ENCODE assay signal across 8 cellular contexts in the genomic region with DNA sequence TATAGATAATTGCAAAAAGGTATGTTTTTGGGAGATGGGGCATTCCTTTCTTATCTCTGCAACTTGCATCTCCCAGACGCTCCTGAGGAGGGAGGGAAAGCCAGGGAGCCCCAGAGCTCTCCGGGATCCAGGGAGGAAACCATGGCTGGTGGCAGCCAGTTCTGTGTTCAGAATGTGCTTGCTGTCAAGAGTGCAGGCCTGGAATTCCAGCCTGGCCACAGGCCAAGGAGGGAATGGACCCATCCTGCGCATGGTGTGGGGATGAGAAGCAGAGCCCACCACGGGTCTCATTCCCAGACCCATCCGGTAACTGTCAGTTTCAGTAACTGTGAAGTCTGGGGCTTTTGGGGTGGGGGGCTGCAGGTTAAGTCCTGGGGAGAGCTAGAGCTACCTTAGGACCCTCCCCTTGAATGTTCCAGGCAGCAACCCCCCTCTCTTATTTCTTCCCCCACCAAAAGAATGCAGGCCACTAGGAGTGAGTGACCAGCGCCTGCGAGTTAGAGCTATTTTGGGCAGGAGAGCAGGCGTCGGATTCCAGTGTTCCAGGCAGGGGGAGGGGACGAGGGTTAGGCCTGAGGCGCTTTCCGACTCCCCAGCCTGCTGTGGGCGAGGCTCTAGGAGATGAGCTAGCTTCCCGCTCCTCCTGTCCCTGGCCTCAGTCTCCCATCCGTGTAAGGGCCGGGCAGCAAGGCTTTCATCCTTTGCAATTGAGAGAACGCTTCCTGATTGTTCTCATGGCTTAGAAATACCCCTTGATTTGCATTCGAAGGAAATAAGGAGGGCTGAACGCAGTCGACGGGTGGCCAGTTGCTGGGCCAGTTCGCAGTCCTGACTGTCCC. TPM values are rescaled to one million over a fixed set of nuclear protein-coding genes. Genes with fewer than 3 reads are reported as not detected.
DNase-seq lines count a peak whose midpoint lies in the region; ATAC-seq and TF ChIP-seq lines count a peak whose summit lies in the region.

No MANE protein-coding gene starts in this region.

- peaks cover 37% of the 10 kb centered on the region for H3K79me2 ChIP-seq in PC-3 (ENCODE audit: low read length)

- H3K27me3 Mint-ChIP-seq in stimulated activated naive B cell treated with anti-CD40 and anti-IgM and Interleukin-4, amounts not matched to agents 10 μg/mL and 1 μg/mL and 100 μg/mL, for 72 hours = no peaks in the 10 kb centered on the region

- peaks cover 12 to 25% of the 10 kb centered on the region in 2 donors for H3K4me1 Mint-ChIP-seq in stimulated activated naive B cell treated with anti-CD40 and anti-IgM and Interleukin-4, amounts not matched to agents 10 μg/mL and 1 μg/mL and 100 μg/mL, for 72 hours

- no peaks in the 10 kb centered on the region for H3K9me2 ChIP-seq in PC-3 (replicated peaks; ENCODE audit: low read length)

- H4K20me1 ChIP-seq in PC-3 (ENCODE audit: low read length) = no peaks in the 10 kb centered on the region

- H3K36me3 ChIP-seq in PC-3 (ENCODE audit: low read depth, low read length) (no peaks in the 10 kb centered on the region), colonic mucosa (no peaks in the 10 kb centered on the region)

- peak overlapping the region; percentile 83 for H3K4me2 ChIP-seq in PC-3 (ENCODE audit: low read length)

- no peaks in the 10 kb centered on the region for H3K9me3 Mint-ChIP-seq in stimulated activated naive B cell treated with anti-CD40 and anti-IgM and Interleukin-4, amounts not matched to agents 10 μg/mL and 1 μg/mL and 100 μg/mL, for 72 hours

- intact Hi-C loops in PC-3 (cut with micrococcal nuclease) = no loop called here
- intact Hi-C loops in colonic mucosa (cut with DNase I) = loop anchor here (10.0 kb wide), 1 partner anchor 54 kb away; a partner anchor contains a TSS
- intact Hi-C loops in left colon (cut with DNase I, micrococcal nuclease) = no loop called here

- H3K9ac ChIP-seq in PC-3 (ENCODE audit: low read length) (peak overlapping the region; percentile 66), colonic mucosa (ENCODE audit: low read depth in 2 of 2, low read length in 2 of 2) (peak overlapping the region; percentile 83 to 90)

- TF ChIP-seq CTCF in PC-3 (conservative IDR thresholded peaks at IDR 0.05; ENCODE audit: low read depth, low read length) (no peak), colonic mucosa (IDR thresholded peaks at IDR 0.05) (no peak)

- no peaks in the 10 kb centered on the region for H3F3A ChIP-seq in PC-3 (ENCODE audit: low read length, unreplicated experiment)

- H3K9me3 ChIP-seq in PC-3 (ENCODE audit: low read length) = no peaks in the 10 kb centered on the region
- no peaks in the 10 kb centered on the region for H3K9me3 ChIP-seq in colonic mucosa

- H3K27ac ChIP-seq in PC-3 (ENCODE audit: low read length) (peak overlapping the region; percentile 78), colonic mucosa (peak overlapping the region; percentile 95)

- peak overlapping the region; percentile 61 for H3K4me3 ChIP-seq in PC-3 (ENCODE audit: low read length)
- peak overlapping the region; percentile 35 for H3K4me3 ChIP-seq in colonic mucosa

- BruUV-seq in PC-3 (replicated peaks; lab: Mats Ljungman, UMichigan) = TSS peak; percentile 99

- H3K4me3 Mint-ChIP-seq in stimulated activated naive B cell treated with anti-CD40 and anti-IgM and Interleukin-4, amounts not matched to agents 10 μg/mL and 1 μg/mL and 100 μg/mL, for 72 hours = peak overlapping the region; percentile 91 to 96

- H3K27me3 ChIP-seq in PC-3 (ENCODE audit: low read length) (no peaks in the 10 kb centered on the region), colonic mucosa (no peaks in the 10 kb centered on the region)

- CTCF ChIA-PET in PC-3 (lab: Charles Lee) = interaction anchor here (0.6 to 1.4 kb wide), 5 partner anchors 15 to 382 kb away, joined by 3 to 13 read pairs (median 7); no protein-coding TSS in a partner anchor

- peak overlapping the region; percentile 80 for H2AFZ ChIP-seq in PC-3 (ENCODE audit: low read length)

- peak; percentile 0 for ATAC-seq in GM21526 (IDR thresholded peaks at IDR 0.05; ENCODE audit: low FRiP score, unreplicated experiment)
- ATAC-seq in PC-3 = peak; percentile 46
- ATAC-seq in left colon = peak; percentile 41
- ATAC-seq in stimulated activated naive B cell treated with anti-CD40 and anti-IgM and Interleukin-4, amounts not matched to agents 10 μg/mL and 1 μg/mL and 100 μg/mL, for 72 hours (replicated peaks) = peak; percentile 11 to 15
- ATAC-seq in GM21515 (IDR thresholded peaks at IDR 0.05; ENCODE audit: unreplicated experiment) = no peak
- no peak for ATAC-seq in GM19397 (IDR thresholded peaks at IDR 0.05; ENCODE audit: unreplicated experiment)

- H3K27ac Mint-ChIP-seq in stimulated activated naive B cell treated with anti-CD40 and anti-IgM and Interleukin-4, amounts not matched to agents 10 μg/mL and 1 μg/mL and 100 μg/mL, for 72 hours = peak overlapping the region; percentile 97

- POLR2A ChIA-PET in PC-3 (lab: Charles Lee; ENCODE audit: unreplicated experiment) = interaction anchor here (0.5 to 1.3 kb wide), 6 partner anchors 25 to 455 kb away, joined by 3 to 13 read pairs (median 3); no protein-coding TSS in a partner anchor

- H3K4me1 ChIP-seq in PC-3 (ENCODE audit: insufficient read depth, low read length) (peaks cover 20% of the 10 kb centered on the region), colonic mucosa (peaks cover 22% of the 10 kb centered on the region)

- DNase-seq in AG20443 (ENCODE audit: low spot score) (peak; percentile 87), PC-3 (peak; percentile 82), colonic mucosa (peak; percentile 69), left colon (peak; percentile 70 to 80)
- DNase-seq in stimulated activated naive B cell treated with anti-CD40 and anti-IgM and Interleukin-4, amounts not matched to agents 10 μg/mL and 1 μg/mL and 100 μg/mL, for 72 hours = no peak

- peaks cover 9 to 10% of the 10 kb centered on the region in 2 donors for H3K36me3 Mint-ChIP-seq in stimulated activated naive B cell treated with anti-CD40 and anti-IgM and Interleukin-4, amounts not matched to agents 10 μg/mL and 1 μg/mL and 100 μg/mL, for 72 hours

RNA-seq across cellular contexts. Expression of a gene that starts 0.8 kb away (rescaled TPM):
- total RNA-seq in PC-3 (2014; rRNA removed) (111 and 114 TPM in 2 replicates), colonic mucosa (100 to 1,000 TPM in 1 of 2 donors, 10 to 100 TPM in 1; 81.7 to 107 TPM), left colon (100 to 1,000 TPM in 1 of 2 donors, 10 to 100 TPM in 1; 88.3 to 107 TPM)

RNA-seq across cellular contexts. Expression of a gene that starts 40.1 kb away (rescaled TPM):
- total RNA-seq in PC-3 (2014; rRNA removed) (1.8 and 5.3 TPM in 2 replicates), colonic mucosa (1 to 10 TPM; 5.5 to 6.6 TPM), left colon (10 to 100 TPM in 1 of 2 donors, 1 to 10 TPM in 1; 9.6 to 11.9 TPM)

RNA-seq across cellular contexts. Expression of a gene that starts 47.0 kb away (rescaled TPM):
- total RNA-seq in PC-3 (2014; rRNA removed) (1.6 and 1.8 TPM in 2 replicates), colonic mucosa (10 to 100 TPM; 20.6 to 24.5 TPM), left colon (10 to 100 TPM; 21.5 to 24.7 TPM)

RNA-seq across cellular contexts. Expression of a gene that starts 57.0 kb away (rescaled TPM):
- total RNA-seq in PC-3 (2014; rRNA removed) (23.7 and 25.4 TPM in 2 replicates), colonic mucosa (10 to 100 TPM; 35.0 to 37.6 TPM), left colon (10 to 100 TPM; 39.5 to 41.7 TPM)

RNA-seq across cellular contexts. Expression of a gene that starts 57.5 kb away (rescaled TPM):
- 278 and 292 TPM in 2 replicates for total RNA-seq in PC-3 (2014; rRNA removed)
- 100 to 1,000 TPM; 499 to 506 TPM for total RNA-seq in colonic mucosa
- total RNA-seq in left colon = 100 to 1,000 TPM; 466 to 477 TPM

Comparison
In these comparisons a context has a peak if more than half of its experiments do, and no peak if none do; other contexts are left out.
1. ATAC-seq: peak in GM21526 (single experiment), PC-3 (single experiment), left colon (single experiment) and stimulated activated naive B cell treated with anti-CD40 and anti-IgM and Interleukin-4, amounts not matched to agents 10 μg/mL and 1 μg/mL and 100 μg/mL, for 72 hours (2 of 2); none in GM21515 (single experiment) and GM19397 (single experiment).